9 cellular contexts compared by ENCODE assay signal in the genomic region with DNA sequence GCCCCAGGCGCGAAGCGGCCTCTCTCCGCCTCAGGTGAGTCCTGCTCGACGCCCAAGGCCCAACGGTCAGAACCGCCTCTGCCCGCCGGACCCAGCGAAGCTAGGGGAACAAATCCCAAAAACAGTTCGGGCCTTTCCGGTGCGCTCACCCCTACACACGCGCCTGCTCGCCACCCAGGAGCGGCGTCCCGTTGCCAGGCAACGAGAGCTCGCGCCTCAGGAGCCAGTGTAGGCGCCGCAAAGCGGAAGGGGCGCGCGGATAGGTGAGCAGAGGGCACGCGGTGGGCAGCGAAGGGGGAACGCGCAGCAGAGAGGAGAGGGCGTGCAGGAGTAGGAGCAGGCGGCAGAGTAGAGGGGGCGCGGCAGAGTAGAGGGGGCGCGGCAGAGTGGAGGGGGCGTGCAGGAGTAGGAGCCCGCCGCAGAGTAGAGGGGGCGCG. TPM values are rescaled to one million over a fixed set of nuclear protein-coding genes. Genes with fewer than 3 reads are reported as not detected.
DNase-seq lines count a peak whose midpoint lies in the region; ATAC-seq lines count a peak whose summit lies in the region.
"Had no signal": no experiment of that assay in that cellular context is flagged by ENCODE, and none has a peak within 500 bp of the region (broad histone marks: within the 10 kb centered on the region; RNA-seq: fewer than 3 reads in every experiment).

A gene (minus strand): TSS at position 193 of the 437 bp plus-strand sequence. CDS start 4,154 bp downstream, outside the sequence.
A gene with protein sequence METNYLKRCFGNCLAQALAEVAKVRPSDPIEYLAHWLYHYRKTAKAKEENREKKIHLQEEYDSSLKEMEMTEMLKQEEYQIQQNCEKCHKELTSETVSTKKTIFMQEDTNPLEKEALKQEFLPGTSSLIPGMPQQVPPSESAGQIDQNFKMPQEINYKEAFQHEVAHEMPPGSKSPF (plus strand): TSS at position 219 of the 437 bp plus-strand sequence. CDS start 5,663 bp downstream, outside the sequence.

- no peak within 1 kb of the TSS for H4K8ac ChIP-seq in mesenchymal stem cell (ENCODE audit: low read length)

- H3K4ac ChIP-seq in mesenchymal stem cell (ENCODE audit: low read depth in 1 of 2, low read length in 2 of 2): no peak within 1 kb of the TSS

- no peak within 1 kb of the TSS for H2BK5ac ChIP-seq in mesenchymal stem cell (ENCODE audit: low read depth, low read length, poor library complexity, severe bottlenecking)

- H3K27me3 ChIP-seq in mesenchymal stem cell (ENCODE audit: control insufficient read depth in 1 of 2, insufficient read depth in 1 of 2, low read length in 2 of 2): peaks cover 38% of the 10 kb centered on the region in 2 experiments

- no peak within 1 kb of the TSS for H3K14ac ChIP-seq in mesenchymal stem cell (ENCODE audit: low read length in 2 of 2)

- no peaks in the 10 kb centered on the region for H3K79me1 ChIP-seq in mesenchymal stem cell (replicated peaks; ENCODE audit: low read length, poor library complexity, severe bottlenecking)

- peaks cover 11% of the 10 kb centered on the region for H3K4me1 ChIP-seq in mesenchymal stem cell (ENCODE audit: control insufficient read depth, insufficient read depth, low read depth, low read length)

- no peak within 1 kb of the TSS for H3K27ac Mint-ChIP-seq in T-cell
- H3K27ac Mint-ChIP-seq in dendritic cell treated with granulocyte-macrophage colony-stimulating factor and Interleukin-4, amounts not matched to agents 40 ng/mL and 50 ng/mL, for 4 days: peak within 1 kb of the TSS; percentile 39
- H3K27ac Mint-ChIP-seq in stimulated activated effector memory CD8-positive, alpha-beta T cell treated with anti-CD3 and anti-CD28 coated beads, Interleukin-12 subunit alpha, Interleukin-12 subunit beta, amount 100 ng/mL, for 72 hours: no peak within 1 kb of the TSS

- H4K91ac ChIP-seq in mesenchymal stem cell (ENCODE audit: low read length): no peak within 1 kb of the TSS

- peak within 1 kb of the TSS; percentile 45 for H3K9ac ChIP-seq in mesenchymal stem cell (ENCODE audit: low read length)

- POLR2A ChIA-PET in T-cell (lab: Charles Lee): no interaction called here

- peak within 1 kb of the TSS; percentile 45 to 61 for H3K4me3 ChIP-seq in mesenchymal stem cell (ENCODE audit: insufficient read depth in 1 of 2, low read depth in 1 of 2, low read length in 2 of 2)

- no peaks in the 10 kb centered on the region for H3K36me3 ChIP-seq in mesenchymal stem cell (ENCODE audit: control insufficient read depth in 1 of 2, insufficient read depth in 2 of 2, low read depth in 1 of 2, low read length in 2 of 2)

- CTCF ChIA-PET in T-cell (lab: Charles Lee): no interaction called here

- no peak within 1 kb of the TSS for H2AK5ac ChIP-seq in mesenchymal stem cell (ENCODE audit: low read length, severe bottlenecking)

- H3K9me3 Mint-ChIP-seq in T-cell: no peaks in the 10 kb centered on the region
- H3K9me3 Mint-ChIP-seq in dendritic cell treated with granulocyte-macrophage colony-stimulating factor and Interleukin-4, amounts not matched to agents 40 ng/mL and 50 ng/mL, for 4 days: no peaks in the 10 kb centered on the region
- no peaks in the 10 kb centered on the region for H3K9me3 Mint-ChIP-seq in stimulated activated effector memory CD8-positive, alpha-beta T cell treated with anti-CD3 and anti-CD28 coated beads, Interleukin-12 subunit alpha, Interleukin-12 subunit beta, amount 100 ng/mL, for 72 hours

- peaks cover 20 to 52% of the 10 kb centered on the region in 2 donors for H3K27me3 Mint-ChIP-seq in T-cell
- peaks cover 39% of the 10 kb centered on the region for H3K27me3 Mint-ChIP-seq in dendritic cell treated with granulocyte-macrophage colony-stimulating factor and Interleukin-4, amounts not matched to agents 40 ng/mL and 50 ng/mL, for 4 days

- no peak within 1 kb of the TSS for H2BK120ac ChIP-seq in mesenchymal stem cell (ENCODE audit: low read depth, low read length)

- WGBS in mesenchymal stem cell: 5% methylated on average over 43 of the region's 45 CpGs

- intact Hi-C loops in dendritic cell treated with granulocyte-macrophage colony-stimulating factor and Interleukin-4, amounts not matched to agents 40 ng/mL and 50 ng/mL, for 4 days (cut with micrococcal nuclease): no loop called here

- H3K27ac ChIP-seq in mesenchymal stem cell (ENCODE audit: low read length, poor library complexity, severe bottlenecking): no peak within 1 kb of the TSS

- DNase-seq in T-cell (peak; percentile 13 to 63 (median 35)), mesenchymal stem cell (peak; percentile 31)
- DNase-seq in stimulated activated effector memory CD8-positive, alpha-beta T cell treated with anti-CD3 and anti-CD28 coated beads, Interleukin-12 subunit alpha, Interleukin-12 subunit beta, amount 100 ng/mL, for 72 hours (ENCODE audit: low spot score in 2 of 2): no peak

- no peak within 1 kb of the TSS for H2BK12ac ChIP-seq in mesenchymal stem cell (ENCODE audit: low read length in 2 of 2)

- no peaks in the 10 kb centered on the region for H3K36me3 Mint-ChIP-seq in T-cell
- no peaks in the 10 kb centered on the region for H3K36me3 Mint-ChIP-seq in dendritic cell treated with granulocyte-macrophage colony-stimulating factor and Interleukin-4, amounts not matched to agents 40 ng/mL and 50 ng/mL, for 4 days (ENCODE audit: low read depth)
- no peaks in the 10 kb centered on the region for H3K36me3 Mint-ChIP-seq in stimulated activated effector memory CD8-positive, alpha-beta T cell treated with anti-CD3 and anti-CD28 coated beads, Interleukin-12 subunit alpha, Interleukin-12 subunit beta, amount 100 ng/mL, for 72 hours

- H2AFZ ChIP-seq in mesenchymal stem cell (ENCODE audit: low read depth, low read length): peak within 1 kb of the TSS; percentile 91

- no peak within 1 kb of the TSS for H2BK15ac ChIP-seq in mesenchymal stem cell (ENCODE audit: low read depth, poor library complexity, severe bottlenecking)

- no peak within 1 kb of the TSS for H3K18ac ChIP-seq in mesenchymal stem cell (ENCODE audit: low read depth in 1 of 2, low read length in 2 of 2)

- H3K4me2 ChIP-seq in mesenchymal stem cell (ENCODE audit: low read length, poor library complexity, severe bottlenecking): peak within 1 kb of the TSS; percentile 90

- peak within 1 kb of the TSS; percentile 64 to 81 (median 74) for H3K4me3 Mint-ChIP-seq in T-cell
- peak within 1 kb of the TSS; percentile 83 for H3K4me3 Mint-ChIP-seq in dendritic cell treated with granulocyte-macrophage colony-stimulating factor and Interleukin-4, amounts not matched to agents 40 ng/mL and 50 ng/mL, for 4 days
- H3K4me3 Mint-ChIP-seq in stimulated activated effector memory CD8-positive, alpha-beta T cell treated with anti-CD3 and anti-CD28 coated beads, Interleukin-12 subunit alpha, Interleukin-12 subunit beta, amount 100 ng/mL, for 72 hours: peak within 1 kb of the TSS; percentile 61

- no peak within 1 kb of the TSS for H3K23ac ChIP-seq in mesenchymal stem cell (ENCODE audit: low read length in 2 of 2)

- no peaks in the 10 kb centered on the region for H3K9me3 ChIP-seq in mesenchymal stem cell (ENCODE audit: control insufficient read depth, low read length)

- peaks cover 10 to 13% (median 13%) of the 10 kb centered on the region in 3 donors for H3K4me1 Mint-ChIP-seq in T-cell
- peaks cover 13% of the 10 kb centered on the region for H3K4me1 Mint-ChIP-seq in dendritic cell treated with granulocyte-macrophage colony-stimulating factor and Interleukin-4, amounts not matched to agents 40 ng/mL and 50 ng/mL, for 4 days (ENCODE audit: low read depth)
- peaks cover 6% of the 10 kb centered on the region for H3K4me1 Mint-ChIP-seq in stimulated activated effector memory CD8-positive, alpha-beta T cell treated with anti-CD3 and anti-CD28 coated beads, Interleukin-12 subunit alpha, Interleukin-12 subunit beta, amount 100 ng/mL, for 72 hours

- ATAC-seq in GM18868 (IDR thresholded peaks at IDR 0.05; ENCODE audit: unreplicated experiment): peak; percentile 94
- ATAC-seq in HG03521 (IDR thresholded peaks at IDR 0.05; ENCODE audit: unreplicated experiment): peak; percentile 97
- ATAC-seq in T-cell (replicated peaks in 1 of 4): peak; percentile 69 to 97 (median 84)
- ATAC-seq in stimulated activated effector memory CD8-positive, alpha-beta T cell treated with anti-CD3 and anti-CD28 coated beads, Interleukin-12 subunit alpha, Interleukin-12 subunit beta, amount 100 ng/mL, for 72 hours: peak; percentile 73
- no peak for ATAC-seq in HG02885 (IDR thresholded peaks at IDR 0.05; ENCODE audit: poor library complexity, unreplicated experiment)
- no peak for ATAC-seq in GM21423 (IDR thresholded peaks at IDR 0.05; ENCODE audit: unreplicated experiment)

RNA-seq across cellular contexts. Expression of the first gene that starts in this region (rescaled TPM):
- total RNA-seq in T-cell: not detected
- not detected for polyA plus RNA-seq in mesenchymal stem cell (2013, experiment 1 of 2)
- polyA plus RNA-seq in mesenchymal stem cell (2013, experiment 2 of 2): not detected
- total RNA-seq: T-helper 1 cell treated with Interleukin-12 subunit alpha and Interleukin-12 subunit beta and Interleukin-4 antibody, amounts not matched to agents 30 ng/mL and 1 ng/mL, for 36 hours had no signal

RNA-seq across cellular contexts. Expression of the second gene that starts in this region (rescaled TPM):
- total RNA-seq in T-cell: not detected
- not detected for polyA plus RNA-seq in mesenchymal stem cell (2013, experiment 1 of 2)
- polyA plus RNA-seq in mesenchymal stem cell (2013, experiment 2 of 2): not detected
- total RNA-seq: T-helper 1 cell treated with Interleukin-12 subunit alpha and Interleukin-12 subunit beta and Interleukin-4 antibody, amounts not matched to agents 30 ng/mL and 1 ng/mL, for 36 hours had no signal

Comparison
In these comparisons a context has a peak if more than half of its experiments do, and no peak if none do; other contexts are left out.
1. Peak in DNase-seq and ATAC-seq in T-cell; RNA of the genes that start here not detected or under 1 TPM.
2. ATAC-seq: peak in GM18868 (single experiment), HG03521 (single experiment) and stimulated activated effector memory CD8-positive, alpha-beta T cell treated with anti-CD3 and anti-CD28 coated beads, Interleukin-12 subunit alpha, Interleukin-12 subunit beta, amount 100 ng/mL, for 72 hours (single experiment); none in HG02885 (single experiment) and GM21423 (single experiment).
3. Peak in every context shown above with its lines, with median percentiles within 50 percentile points of each other: H3K4me3 Mint-ChIP-seq.